ENCODE assay signal across 9 cellular contexts in the genomic region with DNA sequence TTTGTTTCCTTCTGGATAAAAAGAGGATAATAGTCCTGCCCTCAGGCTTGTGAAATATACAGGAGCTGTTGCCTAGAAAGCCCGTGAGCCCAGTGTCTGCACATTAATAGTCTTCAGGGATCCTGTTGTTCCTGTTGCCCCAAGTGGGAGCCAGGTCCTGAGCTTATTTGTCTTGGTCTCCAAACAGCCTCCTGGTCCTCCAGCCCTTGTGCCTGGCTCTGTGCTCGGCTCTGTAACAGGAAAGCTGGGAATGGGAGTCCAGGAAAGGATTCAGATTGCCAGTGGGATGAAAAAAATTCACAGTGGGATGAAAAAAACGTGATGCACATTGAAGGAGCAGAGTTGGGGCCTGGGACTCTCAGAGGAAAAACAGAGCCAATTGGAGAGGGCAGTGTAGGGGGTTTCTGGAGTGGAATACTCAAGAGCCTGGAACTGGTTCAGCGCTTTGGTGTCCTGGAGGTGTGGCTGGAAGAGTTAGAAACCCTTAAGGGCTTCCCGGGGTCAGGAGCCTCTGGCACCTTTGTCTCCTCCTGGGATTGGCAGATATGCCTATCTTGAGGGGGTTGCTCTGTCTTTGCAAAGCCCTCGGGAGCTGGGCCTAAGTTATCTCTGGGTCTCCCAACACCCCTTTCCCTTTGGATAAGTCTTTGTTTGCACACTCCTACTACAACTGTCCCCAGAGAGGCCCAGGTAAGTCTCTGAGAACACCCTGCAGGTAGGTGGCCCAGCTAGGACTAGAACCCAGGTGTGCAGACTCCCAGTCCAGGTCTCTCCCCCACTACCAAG. TPM values are rescaled to one million over a fixed set of nuclear protein-coding genes. Genes with fewer than 3 reads are reported as not detected.
A peak's percentile ranks its signal among the peaks of the same experiment; 100 is the strongest.
DNase-seq lines count a peak whose midpoint lies in the region; ATAC-seq and TF ChIP-seq lines count a peak whose summit lies in the region.
"Had no signal": no experiment of that assay in that cellular context is flagged by ENCODE, and none has a peak within 500 bp of the region (broad histone marks: within the 10 kb centered on the region; RNA-seq: fewer than 3 reads in every experiment).

No MANE protein-coding gene starts in this region.

- peak overlapping the region; percentile 82 to 97 (median 94) for H3K27ac Mint-ChIP-seq in naive thymus-derived CD8-positive, alpha-beta T cell

- peak overlapping the region; percentile 83 to 95 (median 93); a peak in 21 of 22 replicates for H3K27ac ChIP-seq in BLaER1 treated with 17β-estradiol and CSF1 and Interleukin-3, amounts not matched to agents 10 nM and 100 nM
- H3K27ac ChIP-seq in KMS-11 (peak overlapping the region; percentile 80), cingulate gyrus (ENCODE audit: low read depth, low read length) (peak overlapping the region; percentile 84)

- peaks cover 0 to 14% (median 6%) of the 10 kb centered on the region in 5 donors for H3K27me3 Mint-ChIP-seq in naive thymus-derived CD8-positive, alpha-beta T cell

- H3K9ac ChIP-seq in BLaER1 treated with 17β-estradiol and CSF1 and Interleukin-3, amounts not matched to agents 10 nM and 100 nM: peak overlapping the region; percentile 93 to 97 (median 95); a peak in 21 of 22 replicates
- H3K9ac ChIP-seq in KMS-11: peak overlapping the region; percentile 79; the same call in 1 of the 2 replicates

- peaks cover 9 to 14% (median 11%) of the 10 kb centered on the region in 11 experiments; a peak in 19 of 22 replicates for H3K36me3 ChIP-seq in BLaER1 treated with 17β-estradiol and CSF1 and Interleukin-3, amounts not matched to agents 10 nM and 100 nM
- no peaks in the 10 kb centered on the region for H3K36me3 ChIP-seq in KMS-11 (ENCODE audit: insufficient read depth)

- no peaks in the 10 kb centered on the region for H3K36me3 Mint-ChIP-seq in naive thymus-derived CD8-positive, alpha-beta T cell

- no peaks in the 10 kb centered on the region for H3K9me3 ChIP-seq in BLaER1 treated with 17β-estradiol and CSF1 and Interleukin-3, amounts not matched to agents 10 nM and 100 nM (replicated peaks in 1 of 11)

- no peaks in the 10 kb centered on the region for H3K27me3 ChIP-seq in BLaER1 treated with 17β-estradiol and CSF1 and Interleukin-3, amounts not matched to agents 10 nM and 100 nM
- no peaks in the 10 kb centered on the region for H3K27me3 ChIP-seq in KMS-11 (ENCODE audit: insufficient read depth, low read depth)

- H3K4me2 ChIP-seq in BLaER1 treated with 17β-estradiol and CSF1 and Interleukin-3, amounts not matched to agents 10 nM and 100 nM: peak overlapping the region; percentile 74 to 99 (median 97)
- peak overlapping the region; percentile 89 for H3K4me2 ChIP-seq in KMS-11

- H4K20me1 ChIP-seq in BLaER1 treated with 17β-estradiol and CSF1 and Interleukin-3, amounts not matched to agents 10 nM and 100 nM: peaks cover 14 to 23% (median 20%) of the 10 kb centered on the region in 11 experiments
- H4K20me1 ChIP-seq in KMS-11 (ENCODE audit: insufficient read depth): no peaks in the 10 kb centered on the region

- peak overlapping the region; percentile 84 to 94 (median 89) for H3K4me3 ChIP-seq in BLaER1 treated with 17β-estradiol and CSF1 and Interleukin-3, amounts not matched to agents 10 nM and 100 nM
- H3K4me3 ChIP-seq in KMS-11 (IDR thresholded peaks at IDR 0.05; ENCODE audit: insufficient read depth, low read depth, low read length): no peak overlapping the region

- peak overlapping the region; percentile 89 to 94 (median 92) for H3K4me3 Mint-ChIP-seq in naive thymus-derived CD8-positive, alpha-beta T cell

- peak overlapping the region; percentile 86; the same call in 1 of the 2 replicates for H2AFZ ChIP-seq in KMS-11 (ENCODE audit: low read depth)

- peaks cover 64 to 75% (median 70%) of the 10 kb centered on the region in 10 experiments for H3K4me1 ChIP-seq in BLaER1 treated with 17β-estradiol and CSF1 and Interleukin-3, amounts not matched to agents 10 nM and 100 nM
- H3K4me1 ChIP-seq in KMS-11 (ENCODE audit: low read depth, poor library complexity, severe bottlenecking): peaks cover 20% of the 10 kb centered on the region

- no peak for ATAC-seq in naive thymus-derived CD8-positive, alpha-beta T cell
- ATAC-seq in HG03442 (IDR thresholded peaks at IDR 0.05; ENCODE audit: unreplicated experiment): no peak

- DNase-seq in naive thymus-derived CD8-positive, alpha-beta T cell: peak in 1 of 10 donors; percentile 7
- no peak for DNase-seq in stimulated activated naive CD4-positive, alpha-beta T cell (lab: John Stamatoyannopoulos, UW)
- DNase-seq in KG1 (lab: John Stamatoyannopoulos, UW) (no peak), NCI-H2171 (lab: John Stamatoyannopoulos, UW) (no peak)

- peaks cover 21 to 50% (median 33%) of the 10 kb centered on the region in 4 donors for H3K4me1 Mint-ChIP-seq in naive thymus-derived CD8-positive, alpha-beta T cell

- peaks cover 22% of the 10 kb centered on the region for H3K79me2 ChIP-seq in KMS-11 (ENCODE audit: insufficient read depth, low read depth)

- TF ChIP-seq CTCF in KMS-11 (conservative IDR thresholded peaks at IDR 0.05; ENCODE audit: low read depth, low read length): no peak

- POLR2A ChIA-PET in naive thymus-derived CD8-positive, alpha-beta T cell (lab: Charles Lee): interaction anchor here (0.6 to 3.4 kb wide), 10 partner anchors 14 to 528 kb away, joined by 3 to 22 read pairs (median 4); partner anchors contain the start of genes ANAPC15, CLPB, RNF121 and XNDC1N

- H3K9me3 Mint-ChIP-seq in naive thymus-derived CD8-positive, alpha-beta T cell: no peaks in the 10 kb centered on the region

RNA-seq across cellular contexts. Expression of gene INPPL1, which starts 2.3 kb away (rescaled TPM):
- total RNA-seq in naive thymus-derived CD8-positive, alpha-beta T cell: 100 to 1,000 TPM; 154 to 162 TPM
- 1 to 10 TPM; 6.0 to 8.6 (median 6.1) TPM for polyA plus RNA-seq in naive thymus-derived CD8-positive, alpha-beta T cell

RNA-seq across cellular contexts. Expression of gene FOLR2, which starts 5.7 kb away (rescaled TPM):
- total RNA-seq in naive thymus-derived CD8-positive, alpha-beta T cell: 1 to 10 TPM in 1 of 2 experiments, under 1 TPM in 1; 0.31 to 1.0 TPM
- not detected for polyA plus RNA-seq in naive thymus-derived CD8-positive, alpha-beta T cell
- total RNA-seq: pulmonary artery endothelial cell had no signal

RNA-seq across cellular contexts. Expression of gene PHOX2A, which starts 21.7 kb away (rescaled TPM):
- total RNA-seq in naive thymus-derived CD8-positive, alpha-beta T cell: not detected
- polyA plus RNA-seq in naive thymus-derived CD8-positive, alpha-beta T cell: not detected
- total RNA-seq: pulmonary artery endothelial cell had no signal

RNA-seq across cellular contexts. Expression of gene FOLR1, which starts 30.4 kb away (rescaled TPM):
- not detected for total RNA-seq in naive thymus-derived CD8-positive, alpha-beta T cell
- not detected for polyA plus RNA-seq in naive thymus-derived CD8-positive, alpha-beta T cell
- total RNA-seq: pulmonary artery endothelial cell had no signal
